ENCODE assay signal across 9 cellular contexts in the genomic region with DNA sequence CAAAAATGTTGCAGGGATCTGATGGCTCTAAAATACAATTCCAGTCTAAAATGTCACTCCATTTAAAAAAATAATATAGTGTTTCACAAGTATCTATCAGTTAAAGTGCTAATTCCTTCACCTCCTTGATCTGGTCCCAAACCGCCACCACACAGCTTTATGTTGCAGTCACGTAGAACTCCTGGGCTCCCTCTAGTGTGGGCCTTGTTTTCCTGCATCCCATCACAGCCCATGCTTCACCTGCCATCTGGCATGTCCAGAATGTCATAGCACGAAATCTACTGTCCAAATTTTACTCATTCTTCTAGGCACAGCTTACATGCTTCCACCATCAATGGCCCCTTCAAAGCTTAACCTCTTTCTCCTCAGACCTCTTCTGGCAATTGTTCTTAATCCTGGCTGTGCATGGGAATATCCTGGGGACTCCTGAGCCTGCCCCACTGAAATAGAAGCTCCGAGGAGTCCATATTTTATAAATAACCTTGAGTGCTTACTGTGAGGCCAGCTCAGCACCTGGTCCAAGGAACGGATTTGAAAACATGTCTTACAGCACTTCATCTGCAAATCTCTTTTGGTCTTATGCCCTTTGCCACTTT.
DNase-seq lines count a peak whose midpoint lies in the region; ATAC-seq and TF ChIP-seq lines count a peak whose summit lies in the region.
"Had no signal": no experiment of that assay in that cellular context is flagged by ENCODE, and none has a peak within 500 bp of the region (broad histone marks: within the 10 kb centered on the region; RNA-seq: fewer than 3 reads in every experiment).

No MANE protein-coding gene starts in this region.

- ATAC-seq in HG02588 (IDR thresholded peaks at IDR 0.05; ENCODE audit: unreplicated experiment): peak; percentile 76

- DNase-seq in SIG-M5 treated with dmso at 0.1 percent for 504 hours (lab: John Stamatoyannopoulos, UW; ENCODE audit: unreplicated experiment) (peak; percentile 3), SIG-M5 (lab: John Stamatoyannopoulos, UW) (no peak), NCI-H526 (lab: John Stamatoyannopoulos, UW) (peak; percentile 7 to 66), epithelial cell of esophagus (ENCODE audit: low read depth) (peak; percentile 53)
- DNase-seq in stimulated activated CD8-positive, alpha-beta memory T cell treated with anti-CD3 and anti-CD28 coated beads, Interleukin-4, amount 100 ng/mL, for 48 hours: peak; percentile 26
- no peak for DNase-seq in activated CD8-positive, alpha-beta memory T cell treated with anti-CD3 and anti-CD28 coated beads for 24 hours
- DNase-seq in activated CD8-positive, alpha-beta memory T cell treated with anti-CD3 and anti-CD28 coated beads, Interleukin-2, amount 50 U/mL, for 48 hours: no peak
- DNase-seq: activated naive CD8-positive, alpha-beta T cell treated with anti-CD3 and anti-CD28 coated beads, Interleukin-2, amount 10 ng/mL, durations not matched to agents 7 days and 5 days had no signal

- peak; percentile 66 for TF ChIP-seq CTCF in epithelial cell of esophagus (IDR thresholded peaks at IDR 0.05; ENCODE audit: insufficient read depth, low read depth, low read length, missing control alignments)

- H3K4me3 ChIP-seq in epithelial cell of esophagus (ENCODE audit: low read length): no peak overlapping the region

Comparison
In these comparisons a context has a peak if more than half of its experiments do, and no peak if none do; other contexts are left out.
1. DNase-seq: peak in SIG-M5 treated with dmso at 0.1 percent for 504 hours (single experiment), NCI-H526 (2 of 2), epithelial cell of esophagus (single experiment) and stimulated activated CD8-positive, alpha-beta memory T cell treated with anti-CD3 and anti-CD28 coated beads, Interleukin-4, amount 100 ng/mL, for 48 hours (single experiment); none in SIG-M5 (single experiment), activated CD8-positive, alpha-beta memory T cell treated with anti-CD3 and anti-CD28 coated beads for 24 hours (single experiment) and activated CD8-positive, alpha-beta memory T cell treated with anti-CD3 and anti-CD28 coated beads, Interleukin-2, amount 50 U/mL, for 48 hours (single experiment).